In the genomic region with DNA sequence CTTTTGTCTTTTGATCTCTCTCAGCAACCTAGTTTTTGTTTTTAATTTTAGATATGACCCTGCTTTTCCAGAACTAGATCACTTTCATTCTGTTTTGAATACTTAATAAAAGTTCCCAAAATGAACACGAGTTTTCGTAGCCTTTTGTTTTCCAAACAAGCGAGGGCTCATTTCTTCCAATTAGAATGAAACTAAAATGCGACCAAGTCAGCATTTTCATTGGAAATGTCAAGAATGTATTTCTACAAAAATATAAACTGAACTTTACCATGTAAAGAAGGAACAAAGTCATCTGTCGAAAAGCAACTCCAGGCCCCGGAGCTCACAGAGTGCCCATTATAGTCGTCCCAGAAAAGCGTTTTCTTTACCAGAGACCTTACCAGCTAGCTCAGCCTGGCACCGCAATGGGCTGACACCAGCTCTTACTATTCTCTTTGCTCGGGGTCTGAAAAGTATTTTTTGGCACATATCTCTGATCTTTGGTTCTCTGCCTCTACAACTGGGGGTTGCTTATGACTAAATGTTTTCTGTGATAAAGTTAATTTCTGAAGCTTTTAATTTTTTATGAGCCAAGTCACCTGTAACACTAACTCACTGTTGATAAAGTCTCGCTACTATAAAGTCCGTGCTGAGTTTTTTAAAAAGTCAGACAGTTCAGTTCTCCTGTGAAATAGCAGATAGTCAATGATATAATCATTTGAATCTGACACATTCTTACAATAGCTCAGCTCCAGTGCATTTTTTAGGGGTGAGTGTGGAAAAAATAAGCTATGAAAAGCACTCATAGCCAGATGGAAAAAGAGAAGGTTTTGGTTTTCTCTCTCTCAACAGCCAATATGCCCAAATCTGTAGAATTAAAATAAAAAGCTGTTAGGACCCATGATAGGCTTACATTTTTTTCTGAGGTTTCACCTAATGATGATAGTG, we compare ENCODE assay signal across 1 cellular context.
A peak's percentile ranks its signal among the peaks of the same experiment; 100 is the strongest.
TF ChIP-seq lines count a peak whose summit lies in the region.

No MANE protein-coding gene starts in this region.

TF ChIP-seq in SK-N-SH, 30 proteins besides CTCF, POLR2A, EP300 and RAD21 (continued from another document):
- TF ChIP-seq, protein P1, sequence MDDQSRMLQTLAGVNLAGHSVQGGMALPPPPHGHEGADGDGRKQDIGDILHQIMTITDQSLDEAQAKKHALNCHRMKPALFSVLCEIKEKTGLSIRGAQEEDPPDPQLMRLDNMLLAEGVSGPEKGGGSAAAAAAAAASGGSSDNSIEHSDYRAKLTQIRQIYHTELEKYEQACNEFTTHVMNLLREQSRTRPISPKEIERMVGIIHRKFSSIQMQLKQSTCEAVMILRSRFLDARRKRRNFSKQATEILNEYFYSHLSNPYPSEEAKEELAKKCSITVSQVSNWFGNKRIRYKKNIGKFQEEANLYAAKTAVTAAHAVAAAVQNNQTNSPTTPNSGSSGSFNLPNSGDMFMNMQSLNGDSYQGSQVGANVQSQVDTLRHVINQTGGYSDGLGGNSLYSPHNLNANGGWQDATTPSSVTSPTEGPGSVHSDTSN (IDR thresholded peaks at IDR 0.05): peak; percentile 65
- no peak for TF ChIP-seq MAX (IDR thresholded peaks at IDR 0.05; ENCODE audit: low read depth)
- no peak for TF ChIP-seq SIN3A (IDR thresholded peaks at IDR 0.05; ENCODE audit: borderline replicate concordance, low read depth, low read length)
- TF ChIP-seq NFIC (IDR thresholded peaks at IDR 0.05; ENCODE audit: borderline replicate concordance): peak; percentile 56; the same call in 1 of the 2 replicates
- TF ChIP-seq TEAD4 (IDR thresholded peaks at IDR 0.05; ENCODE audit: borderline replicate concordance, insufficient read depth): peak; percentile 71
- peak; percentile 55; the same call in 1 of the 2 replicates for TF ChIP-seq POLR2AphosphoS5 (IDR thresholded peaks at IDR 0.05; ENCODE audit: low read depth, low read length)
- no peak for TF ChIP-seq USF1 (IDR thresholded peaks at IDR 0.05; ENCODE audit: borderline replicate concordance, low read depth)
- TF ChIP-seq, protein P2, sequence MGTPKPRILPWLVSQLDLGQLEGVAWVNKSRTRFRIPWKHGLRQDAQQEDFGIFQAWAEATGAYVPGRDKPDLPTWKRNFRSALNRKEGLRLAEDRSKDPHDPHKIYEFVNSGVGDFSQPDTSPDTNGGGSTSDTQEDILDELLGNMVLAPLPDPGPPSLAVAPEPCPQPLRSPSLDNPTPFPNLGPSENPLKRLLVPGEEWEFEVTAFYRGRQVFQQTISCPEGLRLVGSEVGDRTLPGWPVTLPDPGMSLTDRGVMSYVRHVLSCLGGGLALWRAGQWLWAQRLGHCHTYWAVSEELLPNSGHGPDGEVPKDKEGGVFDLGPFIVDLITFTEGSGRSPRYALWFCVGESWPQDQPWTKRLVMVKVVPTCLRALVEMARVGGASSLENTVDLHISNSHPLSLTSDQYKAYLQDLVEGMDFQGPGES (IDR thresholded peaks at IDR 0.05; ENCODE audit: low read depth, low read length): no peak
- TF ChIP-seq, protein P3, sequence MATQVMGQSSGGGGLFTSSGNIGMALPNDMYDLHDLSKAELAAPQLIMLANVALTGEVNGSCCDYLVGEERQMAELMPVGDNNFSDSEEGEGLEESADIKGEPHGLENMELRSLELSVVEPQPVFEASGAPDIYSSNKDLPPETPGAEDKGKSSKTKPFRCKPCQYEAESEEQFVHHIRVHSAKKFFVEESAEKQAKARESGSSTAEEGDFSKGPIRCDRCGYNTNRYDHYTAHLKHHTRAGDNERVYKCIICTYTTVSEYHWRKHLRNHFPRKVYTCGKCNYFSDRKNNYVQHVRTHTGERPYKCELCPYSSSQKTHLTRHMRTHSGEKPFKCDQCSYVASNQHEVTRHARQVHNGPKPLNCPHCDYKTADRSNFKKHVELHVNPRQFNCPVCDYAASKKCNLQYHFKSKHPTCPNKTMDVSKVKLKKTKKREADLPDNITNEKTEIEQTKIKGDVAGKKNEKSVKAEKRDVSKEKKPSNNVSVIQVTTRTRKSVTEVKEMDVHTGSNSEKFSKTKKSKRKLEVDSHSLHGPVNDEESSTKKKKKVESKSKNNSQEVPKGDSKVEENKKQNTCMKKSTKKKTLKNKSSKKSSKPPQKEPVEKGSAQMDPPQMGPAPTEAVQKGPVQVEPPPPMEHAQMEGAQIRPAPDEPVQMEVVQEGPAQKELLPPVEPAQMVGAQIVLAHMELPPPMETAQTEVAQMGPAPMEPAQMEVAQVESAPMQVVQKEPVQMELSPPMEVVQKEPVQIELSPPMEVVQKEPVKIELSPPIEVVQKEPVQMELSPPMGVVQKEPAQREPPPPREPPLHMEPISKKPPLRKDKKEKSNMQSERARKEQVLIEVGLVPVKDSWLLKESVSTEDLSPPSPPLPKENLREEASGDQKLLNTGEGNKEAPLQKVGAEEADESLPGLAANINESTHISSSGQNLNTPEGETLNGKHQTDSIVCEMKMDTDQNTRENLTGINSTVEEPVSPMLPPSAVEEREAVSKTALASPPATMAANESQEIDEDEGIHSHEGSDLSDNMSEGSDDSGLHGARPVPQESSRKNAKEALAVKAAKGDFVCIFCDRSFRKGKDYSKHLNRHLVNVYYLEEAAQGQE (IDR thresholded peaks at IDR 0.05; ENCODE audit: low read depth, low read length): no peak
- TF ChIP-seq FOXM1 (IDR thresholded peaks at IDR 0.05; ENCODE audit: low read depth): 0 out of 2 replicates have a peak, but pooled peaks have one; percentile 48
- TF ChIP-seq FOSL2 (IDR thresholded peaks at IDR 0.05; ENCODE audit: borderline replicate concordance, low read depth): peak; percentile 79
